9 cellular contexts compared by ENCODE assay signal in genomic region chr10:43110318-43111071, GRCh38. TPM values are rescaled to one million over a fixed set of nuclear protein-coding genes. Genes with fewer than 3 reads are reported as not detected.
DNase-seq lines count a peak whose midpoint lies in the region; ATAC-seq, FAIRE-seq and TF ChIP-seq lines count a peak whose summit lies in the region.
"Had no signal": no experiment of that assay in that cellular context is flagged by ENCODE, and none has a peak within 500 bp of the region (broad histone marks: within the 10 kb centered on the region; RNA-seq: fewer than 3 reads in every experiment).

No MANE protein-coding gene starts in this region.

- H3K79me1 ChIP-seq in trophoblast cell (ENCODE audit: low read length), result peaks cover 4% of the 10 kb centered on the region

- no CpG with 5 or more reads among the region's 7 CpGs for WGBS in trophoblast cell (ENCODE audit: extremely low coverage, insufficient coverage, insufficient read length)

- no peak overlapping the region for H2AFZ ChIP-seq in astrocyte (ENCODE audit: low read depth, low read length)
- peak overlapping the region; percentile 9 for H2AFZ ChIP-seq in trophoblast cell (ENCODE audit: insufficient read depth, low read length, poor library complexity)

- peaks cover 4% of the 10 kb centered on the region for H3K27me3 Mint-ChIP-seq in astrocyte (ENCODE audit: low read depth, unreplicated experiment)

- peaks cover 2% of the 10 kb centered on the region for H3K36me3 Mint-ChIP-seq in astrocyte (ENCODE audit: low read depth, unreplicated experiment)

- no peak for TF ChIP-seq CTCF in astrocyte (IDR thresholded peaks at IDR 0.05; ENCODE audit: insufficient read depth, low read depth, low read length)

- H2BK5ac ChIP-seq in trophoblast cell (ENCODE audit: low read depth, low read length, poor library complexity), result no peak overlapping the region

- no peaks in the 10 kb centered on the region for H3K9me3 Mint-ChIP-seq in astrocyte (ENCODE audit: unreplicated experiment)

- no peaks in the 10 kb centered on the region for H3K9me3 ChIP-seq in astrocyte (ENCODE audit: insufficient read depth, low read depth, low read length)
- no peaks in the 10 kb centered on the region for H3K9me3 ChIP-seq in trophoblast cell (ENCODE audit: insufficient read depth, low read depth, low read length)

- H2BK12ac ChIP-seq in trophoblast cell (ENCODE audit: low read length), result peak overlapping the region; percentile 28

- H4K20me1 ChIP-seq in astrocyte (ENCODE audit: insufficient read depth, low read length), result no peaks in the 10 kb centered on the region

- no peaks in the 10 kb centered on the region for H3K4me1 ChIP-seq in astrocyte (ENCODE audit: insufficient read depth, low read length)
- peaks cover 8 to 19% of the 10 kb centered on the region in 2 experiments for H3K4me1 ChIP-seq in trophoblast cell (ENCODE audit: control insufficient read depth in 1 of 2, insufficient read depth in 2 of 2, low read length in 2 of 2)

- peak overlapping the region; percentile 23 for H2BK120ac ChIP-seq in trophoblast cell (ENCODE audit: insufficient read depth, low read length, poor library complexity)

- H3K18ac ChIP-seq in trophoblast cell (ENCODE audit: low read length), result no peak overlapping the region

- DNase-seq in astrocyte (ENCODE audit: low read depth) (peak; percentile 33), trophoblast cell (no peak), SHP77 (lab: John Stamatoyannopoulos, UW) (no peak), NCI-H1092 treated with DMSO at 0.1 percent for 48 hours (lab: John Stamatoyannopoulos, UW) (no peak), NCI-H524 (lab: John Stamatoyannopoulos, UW) (no peak)
- no peak for DNase-seq in activated effector memory CD4-positive, alpha-beta T cell treated with anti-CD3 and anti-CD28 coated beads, Interleukin-2, amount 50 U/mL, for 16 hours
- DNase-seq: NCI-H524 treated with DMSO at 0.1 percent for 48 hours had no signal

- ATAC-seq in GM18868 (IDR thresholded peaks at IDR 0.05; ENCODE audit: unreplicated experiment), result peak; percentile 62
- peak; percentile 59 for ATAC-seq in HG02852 (IDR thresholded peaks at IDR 0.05; ENCODE audit: unreplicated experiment)

- H3K27ac Mint-ChIP-seq in astrocyte (ENCODE audit: unreplicated experiment), result peak overlapping the region; percentile 47

- H4K91ac ChIP-seq in trophoblast cell (ENCODE audit: low read depth, low read length), result peak overlapping the region; percentile 34

- no peak overlapping the region for H3K4ac ChIP-seq in trophoblast cell (ENCODE audit: low read depth, low read length)

- H3K9ac ChIP-seq in astrocyte (ENCODE audit: low read length) (no peak overlapping the region), trophoblast cell (ENCODE audit: low read length) (no peak overlapping the region)

- FAIRE-seq in astrocyte (lab: Jason Lieb, UNC), result no peak

- H3K27me3 ChIP-seq in astrocyte (ENCODE audit: insufficient read depth, low read length), result no peaks in the 10 kb centered on the region
- H3K27me3 ChIP-seq in trophoblast cell (ENCODE audit: insufficient read depth, low read length), result no peaks in the 10 kb centered on the region

- no peak overlapping the region for H3K4me3 Mint-ChIP-seq in astrocyte (ENCODE audit: unreplicated experiment)

- no peak overlapping the region for H3K23ac ChIP-seq in trophoblast cell (ENCODE audit: low read length)

- no peak overlapping the region for H4K8ac ChIP-seq in trophoblast cell (ENCODE audit: low read depth, low read length)

- H3K4me3 ChIP-seq in astrocyte (ENCODE audit: insufficient read depth, low read depth, low read length) (no peak overlapping the region), trophoblast cell (ENCODE audit: low read depth, low read length) (no peak overlapping the region)

- no peak overlapping the region for H3K27ac ChIP-seq in astrocyte (ENCODE audit: low read depth, low read length)
- no peak overlapping the region for H3K27ac ChIP-seq in trophoblast cell (ENCODE audit: low read depth, low read length)

- H3K79me2 ChIP-seq in astrocyte (ENCODE audit: insufficient read depth, low read length), result no peaks in the 10 kb centered on the region
- no peaks in the 10 kb centered on the region for H3K79me2 ChIP-seq in trophoblast cell (ENCODE audit: control insufficient read depth, insufficient read depth, low read length, poor library complexity)

- H3K36me3 ChIP-seq in astrocyte (ENCODE audit: insufficient read depth, low read length) (no peaks in the 10 kb centered on the region), trophoblast cell (ENCODE audit: control insufficient read depth in 1 of 2, insufficient read depth in 2 of 2, low read length in 2 of 2) (no peaks in the 10 kb centered on the region)

- peak overlapping the region; percentile 17 for H3K14ac ChIP-seq in trophoblast cell (ENCODE audit: low read length)

- H2AK5ac ChIP-seq in trophoblast cell (ENCODE audit: low read length), result no peak overlapping the region

- peaks cover 8% of the 10 kb centered on the region for H3K4me1 Mint-ChIP-seq in astrocyte (ENCODE audit: low read depth, unreplicated experiment)

- H4K12ac ChIP-seq in trophoblast cell (ENCODE audit: low read depth, low read length), result no peak overlapping the region

- H3K4me2 ChIP-seq in astrocyte (ENCODE audit: low read length), result no peak overlapping the region
- H3K4me2 ChIP-seq in trophoblast cell (ENCODE audit: low read length), result no peak overlapping the region

RNA-seq across cellular contexts. Expression of gene CSGALNACT2, which starts 27.8 kb away (rescaled TPM):
- 28.5 and 30.9 TPM in 2 replicates for total RNA-seq in astrocyte
- polyA plus RNA-seq in trophoblast cell (2013), result 7.8 and 7.9 TPM in 2 replicates

RNA-seq across cellular contexts. Expression of gene RET, which starts 33.6 kb away (rescaled TPM):
- total RNA-seq in astrocyte, result 0.79 and 1.1 TPM in 2 replicates
- 0.03 and 0.04 TPM in 2 replicates for polyA plus RNA-seq in trophoblast cell (2013)
